Comparison of ENCODE assay signal across 24 cellular contexts in genomic region chr9:127878652-127879377, GRCh38. TPM values are rescaled to one million over a fixed set of nuclear protein-coding genes. Genes with fewer than 3 reads are reported as not detected.
DNase-seq lines count a peak whose midpoint lies in the region; ATAC-seq, FAIRE-seq and TF ChIP-seq lines count a peak whose summit lies in the region.
"Had no signal": no experiment of that assay in that cellular context is flagged by ENCODE, and none has a peak within 500 bp of the region (broad histone marks: within the 10 kb centered on the region; RNA-seq: fewer than 3 reads in every experiment).

No MANE protein-coding gene starts in this region.

- ATAC-seq in activated B cell treated with CpG ODN at 0.5 μM for 24 hours (ENCODE audit: low read depth) (no peak), naive B cell (ENCODE audit: low read depth in 2 of 2) (no peak)
- ATAC-seq: activated naive CD4-positive, alpha-beta T cell treated with anti-CD3 and anti-CD28 coated beads, Interleukin-2, amount 50 U/mL, for 72 hours; activated T-helper 17 cell treated with anti-CD3 and anti-CD28 coated beads, Interleukin-2, amount 50 U/mL, for 72 hours; PC-3 had no signal

- FAIRE-seq in GM19239 (lab: Jason Lieb, UNC), result no peak
- FAIRE-seq: pancreas had no signal

- H3K4me3 Mint-ChIP-seq in Caco-2 (ENCODE audit: unreplicated experiment) (peak overlapping the region; percentile 79), activated B cell treated with CpG ODN at 0.5 μM for 24 hours (no peak overlapping the region), naive B cell (peak overlapping the region; percentile 0 to 75 (median 42))
- H3K4me3 Mint-ChIP-seq: activated CD4-positive, alpha-beta T cell treated with anti-CD3 and anti-CD28 coated beads, Interleukin-2, amount 10 ng/mL, durations not matched to agents 7 days and 5 days; central memory CD8-positive, alpha-beta T cell; T-helper 1 cell treated with Interleukin-12 subunit alpha and Interleukin-12 subunit beta and Interleukin-4 antibody, amounts not matched to agents 30 μg/mL and 1 μg/mL, for 36 hours had no signal

- CTCF ChIA-PET in Caco-2 (lab: Charles Lee) (no interaction called here), activated B cell treated with CpG ODN at 0.5 μM for 24 hours (lab: Charles Lee) (interaction anchor here (1.4 kb wide), 1 partner anchor 9 kb away, joined by 5 read pairs; no protein-coding TSS in a partner anchor)

- TF ChIP-seq POLR2A in stomach (IDR thresholded peaks at IDR 0.05), result no peak

- H3K27ac ChIP-seq in 22Rv1 (0 out of 2 replicates have a peak overlapping the region, but pooled peaks have one; percentile 62), colonic mucosa (no peak overlapping the region), stomach (no peak overlapping the region)

- TF ChIP-seq CTCF in 22Rv1 (IDR thresholded peaks at IDR 0.05) (no peak), Caco-2 (IDR thresholded peaks at IDR 0.05; ENCODE audit: insufficient read depth in 1 of 2, low read depth in 1 of 2, low read length in 1 of 2, severe bottlenecking in 1 of 2, unreplicated experiment in 1 of 2) (no peak), activated B cell treated with CpG ODN at 0.5 μM for 24 hours (IDR thresholded peaks at IDR 0.05) (no peak), colonic mucosa (IDR thresholded peaks at IDR 0.05) (no peak), stomach (IDR thresholded peaks at IDR 0.05) (no peak)

- H3K27ac Mint-ChIP-seq in Caco-2 (ENCODE audit: unreplicated experiment) (peak overlapping the region; percentile 43), activated B cell treated with CpG ODN at 0.5 μM for 24 hours (peak overlapping the region; percentile 54), naive B cell (peak overlapping the region in 5 of 6 donors; percentile 12 to 95 (median 69))
- H3K27ac Mint-ChIP-seq: activated CD4-positive, alpha-beta T cell treated with anti-CD3 and anti-CD28 coated beads, Interleukin-2, amount 10 ng/mL, durations not matched to agents 7 days and 5 days; activated naive CD4-positive, alpha-beta T cell treated with anti-CD3 and anti-CD28 coated beads, Interleukin-2, amount 50 U/mL, for 72 hours; activated T-helper 17 cell treated with anti-CD3 and anti-CD28 coated beads, Interleukin-2, amount 50 U/mL, for 72 hours; T-helper 1 cell treated with Interleukin-12 subunit alpha and Interleukin-12 subunit beta and Interleukin-4 antibody, amounts not matched to agents 30 μg/mL and 1 μg/mL, for 36 hours had no signal

- H3K4me1 ChIP-seq in Caco-2 (peaks cover 10% of the 10 kb centered on the region; the same call in 1 of the 2 replicates), colonic mucosa (peaks cover 23% of the 10 kb centered on the region), stomach (peaks cover 47 to 59% (median 50%) of the 10 kb centered on the region in 4 donors)

- H3K27me3 ChIP-seq in Caco-2 (replicated peaks; ENCODE audit: control insufficient read depth, insufficient read depth, low read length), result no peaks in the 10 kb centered on the region
- H3K27me3 ChIP-seq in colonic mucosa, result no peaks in the 10 kb centered on the region
- no peaks in the 10 kb centered on the region for H3K27me3 ChIP-seq in stomach
- H3K27me3 ChIP-seq: ascending aorta, pancreas, sigmoid colon had no signal

- DNase-seq in Caco-2 (no peak), activated B cell treated with CpG ODN at 0.5 μM for 24 hours (no peak), naive B cell (no peak), kidney tubule cell (ENCODE audit: low spot score) (no peak), colonic mucosa (no peak), GM19239 (ENCODE audit: insufficient read length, low spot score) (no peak), stomach (no peak)
- DNase-seq: activated CD4-positive, alpha-beta T cell treated with anti-CD3 and anti-CD28 coated beads, Interleukin-2, amount 10 ng/mL, durations not matched to agents 7 days and 5 days; activated CD8-positive, alpha-beta memory T cell treated with anti-CD3 and anti-CD28 coated beads, Interleukin-2, amount 50 U/mL, for 4 hours; CD4-positive, alpha-beta memory T cell; GF-D8; Kasumi-1; NCI-H2029 treated with DMSO at 0.1 percent for 48 hours; NCI-H345; PC-3; stimulated activated CD8-positive, alpha-beta memory T cell treated with anti-CD3 and anti-CD28 coated beads, Interleukin-4, amount 100 ng/mL, for 48 hours had no signal

- H3K27me3 Mint-ChIP-seq in Caco-2 (ENCODE audit: insufficient read depth, unreplicated experiment), result no peaks in the 10 kb centered on the region
- no peaks in the 10 kb centered on the region for H3K27me3 Mint-ChIP-seq in activated B cell treated with CpG ODN at 0.5 μM for 24 hours
- H3K27me3 Mint-ChIP-seq in naive B cell, result peaks cover 0 to 23% (median 0%) of the 10 kb centered on the region in 3 donors
- H3K27me3 Mint-ChIP-seq: activated T-helper 17 cell treated with anti-CD3 and anti-CD28 coated beads, Interleukin-2, amount 50 U/mL, for 72 hours; CD4-positive, alpha-beta memory T cell; central memory CD8-positive, alpha-beta T cell had no signal

- H3K9me3 ChIP-seq in Caco-2 (no peaks in the 10 kb centered on the region), colonic mucosa (no peaks in the 10 kb centered on the region), stomach (no peaks in the 10 kb centered on the region)
- H3K9me3 ChIP-seq: ascending aorta, pancreas, sigmoid colon had no signal

- H3K36me3 ChIP-seq in Caco-2 (ENCODE audit: control insufficient read depth, insufficient read depth, low read length), result no peaks in the 10 kb centered on the region
- H3K36me3 ChIP-seq in colonic mucosa, result no peaks in the 10 kb centered on the region
- H3K36me3 ChIP-seq in stomach, result peaks cover 0 to 6% (median 0%) of the 10 kb centered on the region in 4 donors
- H3K36me3 ChIP-seq: pancreas, sigmoid colon had no signal

- no peak overlapping the region for H3K4me3 ChIP-seq in Caco-2 (ENCODE audit: low read depth, low read length)
- H3K4me3 ChIP-seq in colonic mucosa, result no peak overlapping the region
- H3K4me3 ChIP-seq in stomach, result no peak overlapping the region

- no TSS peak for BruUV-seq in Caco-2 (replicated peaks; lab: Mats Ljungman, UMichigan)

- H3K9me3 Mint-ChIP-seq in Caco-2 (ENCODE audit: unreplicated experiment) (no peaks in the 10 kb centered on the region), activated B cell treated with CpG ODN at 0.5 μM for 24 hours (no peaks in the 10 kb centered on the region), naive B cell (no peaks in the 10 kb centered on the region)
- H3K9me3 Mint-ChIP-seq: activated CD4-positive, alpha-beta T cell treated with anti-CD3 and anti-CD28 coated beads, Interleukin-2, amount 10 ng/mL, durations not matched to agents 7 days and 5 days; activated naive CD4-positive, alpha-beta T cell treated with anti-CD3 and anti-CD28 coated beads, Interleukin-2, amount 50 U/mL, for 72 hours; activated T-helper 17 cell treated with anti-CD3 and anti-CD28 coated beads, Interleukin-2, amount 50 U/mL, for 72 hours; CD4-positive, alpha-beta memory T cell; central memory CD8-positive, alpha-beta T cell; T-helper 1 cell treated with Interleukin-12 subunit alpha and Interleukin-12 subunit beta and Interleukin-4 antibody, amounts not matched to agents 30 μg/mL and 1 μg/mL, for 36 hours had no signal

- POLR2A ChIA-PET in Caco-2 (lab: Charles Lee), result no interaction called here
- POLR2A ChIA-PET in activated B cell treated with CpG ODN at 0.5 μM for 24 hours (lab: Charles Lee), result interaction anchor here (0.7 to 1.0 kb wide), 5 partner anchors 9 to 37 kb away, joined by 3 to 6 read pairs (median 3); no protein-coding TSS in a partner anchor

- H3K4me1 Mint-ChIP-seq in Caco-2 (ENCODE audit: low read depth, unreplicated experiment) (peaks cover 4% of the 10 kb centered on the region), activated B cell treated with CpG ODN at 0.5 μM for 24 hours (peaks cover 32% of the 10 kb centered on the region), naive B cell (peaks cover 24 to 35% (median 26%) of the 10 kb centered on the region in 3 donors)
- H3K4me1 Mint-ChIP-seq: activated T-helper 17 cell treated with anti-CD3 and anti-CD28 coated beads, Interleukin-2, amount 50 U/mL, for 72 hours had no signal

- WGBS in stomach, 5 donors, result 58 to 66% (median 61%) methylated on average over 8 of the region's 8 CpGs

- H3K36me3 Mint-ChIP-seq in Caco-2 (ENCODE audit: insufficient read depth, unreplicated experiment) (peaks cover 14% of the 10 kb centered on the region), activated B cell treated with CpG ODN at 0.5 μM for 24 hours (ENCODE audit: low read depth) (no peaks in the 10 kb centered on the region), naive B cell (no peaks in the 10 kb centered on the region)

- intact Hi-C loops in Caco-2 (cut with micrococcal nuclease; ENCODE audit: unreplicated experiment) (no loop called here), activated B cell treated with CpG ODN at 0.5 μM for 24 hours (cut with micrococcal nuclease) (no loop called here), colonic mucosa (cut with DNase I) (loop anchor here (10.0 kb wide), 1 partner anchor 74 kb away; the partner anchor contains the start of gene FPGS), stomach (cut with DNase I; ENCODE audit: low total_unique reads) (no loop called here)

- TF ChIP-seq EP300 in stomach (IDR thresholded peaks at IDR 0.05), result no peak

- H3K9ac ChIP-seq in colonic mucosa (ENCODE audit: low read depth in 2 of 2, low read length in 2 of 2), result no peak overlapping the region

RNA-seq across cellular contexts. Expression of gene AK1, which starts 1.3 kb away (rescaled TPM):
- 39.2 and 41.5 TPM in 2 replicates for total RNA-seq in Caco-2 (2022)
- total RNA-seq in activated B cell treated with CpG ODN at 0.5 μM for 24 hours, result 6.9 and 8.1 TPM in 2 replicates
- not detected for polyA plus RNA-seq in naive B cell (ENCODE audit: low read depth in 6 of 6)
- total RNA-seq in colonic mucosa, result 100 to 1,000 TPM; 159 to 166 TPM
- total RNA-seq in stomach, result 10 to 100 TPM in 3 of 5 donors, 1 to 10 TPM in 1, not detected in 1; 7.2 to 88.3 (median 39.8) TPM
- 10 to 100 TPM; 64.4 to 92.1 (median 89.7) TPM for polyA plus RNA-seq in stomach

RNA-seq across cellular contexts. Expression of gene ST6GALNAC6, which starts 20.6 kb away (rescaled TPM):
- total RNA-seq in Caco-2 (2022), result 20.7 and 25.1 TPM in 2 replicates
- 39.9 and 47.5 TPM in 2 replicates for total RNA-seq in activated B cell treated with CpG ODN at 0.5 μM for 24 hours
- polyA plus RNA-seq in naive B cell (ENCODE audit: low read depth in 6 of 6), result 10 to 100 TPM; 17.2 to 27.8 (median 19.8) TPM
- total RNA-seq in colonic mucosa, result 100 to 1,000 TPM; 251 to 279 TPM
- total RNA-seq in stomach, result 100 to 1,000 TPM in 2 of 5 donors, 10 to 100 TPM in 3; 18.0 to 145 (median 92.4) TPM
- 10 to 100 TPM; 32.8 to 63.8 (median 42.2) TPM for polyA plus RNA-seq in stomach

RNA-seq across cellular contexts. Expression of gene ENG, which starts 24.4 kb away (rescaled TPM):
- total RNA-seq in Caco-2 (2022), result 0.18 and 0.53 TPM in 2 replicates
- 4.8 and 6.1 TPM in 2 replicates for total RNA-seq in activated B cell treated with CpG ODN at 0.5 μM for 24 hours
- 1 to 10 TPM in 5 of 6 donors, not detected in 1; 3.5 to 8.2 (median 5.8) TPM for polyA plus RNA-seq in naive B cell (ENCODE audit: low read depth in 6 of 6)
- total RNA-seq in colonic mucosa, result 10 to 100 TPM; 15.4 to 34.5 TPM
- total RNA-seq in stomach, result 10 to 100 TPM in 4 of 5 donors, 1 to 10 TPM in 1; 4.0 to 58.5 (median 44.3) TPM
- 10 to 100 TPM; 16.0 to 28.8 (median 21.5) TPM for polyA plus RNA-seq in stomach

RNA-seq across cellular contexts. Expression of gene ST6GALNAC4, which starts 38.0 kb away (rescaled TPM):
- 12.1 and 13.2 TPM in 2 replicates for total RNA-seq in Caco-2 (2022)
- total RNA-seq in activated B cell treated with CpG ODN at 0.5 μM for 24 hours, result 71.3 and 85.4 TPM in 2 replicates
- polyA plus RNA-seq in naive B cell (ENCODE audit: low read depth in 6 of 6), result 10 to 100 TPM; 19.7 to 36.6 (median 25.0) TPM
- 10 to 100 TPM; 25.4 to 66.5 TPM for total RNA-seq in colonic mucosa
- 10 to 100 TPM in 3 of 5 donors, 1 to 10 TPM in 2; 3.7 to 33.6 (median 14.5) TPM for total RNA-seq in stomach
- 10 to 100 TPM; 10.5 to 14.2 (median 11.8) TPM for polyA plus RNA-seq in stomach

RNA-seq across cellular contexts. Expression of gene PIP5KL1, which starts 51.8 kb away (rescaled TPM):
- total RNA-seq in Caco-2 (2022), result 2.3 and 3.8 TPM in 2 replicates
- total RNA-seq in activated B cell treated with CpG ODN at 0.5 μM for 24 hours, result 1.7 and 1.8 TPM in 2 replicates
- polyA plus RNA-seq in naive B cell (ENCODE audit: low read depth in 6 of 6), result 1 to 10 TPM in 1 of 6 donors, under 1 TPM in 1, not detected in 4; 0.73 to 1.0 TPM
- under 1 TPM; 0.85 to 0.89 TPM for total RNA-seq in colonic mucosa
- total RNA-seq in stomach, result 10 to 100 TPM in 3 of 5 donors, under 1 TPM in 1, not detected in 1; 0.55 to 98.0 (median 19.1) TPM
- 1 to 10 TPM in 2 of 3 donors, under 1 TPM in 1; 0.50 to 3.3 (median 2.3) TPM for polyA plus RNA-seq in stomach
- total RNA-seq: ascending aorta had no signal
